ENCODE assay signal across 1 cellular context in the genomic region with DNA sequence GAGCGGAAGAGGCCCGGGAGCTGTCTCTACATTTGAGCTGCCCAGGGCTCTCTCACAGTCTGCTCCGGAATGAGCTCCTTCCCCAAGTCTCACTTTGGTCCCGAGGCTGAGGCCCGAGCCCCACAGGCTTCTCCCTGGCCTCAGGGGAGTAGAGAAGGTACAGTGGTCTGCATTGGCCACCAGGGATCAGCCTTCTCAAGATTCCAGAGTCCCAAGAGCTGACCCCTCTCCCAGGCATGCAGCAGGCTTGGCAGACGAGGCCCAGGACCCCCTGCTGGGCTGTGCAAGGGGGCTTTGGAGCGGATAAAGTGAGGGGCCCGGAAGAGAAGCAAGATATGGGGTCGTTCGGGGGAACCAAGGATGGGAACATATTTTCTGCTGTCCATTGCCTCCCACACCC.
TF ChIP-seq lines count a peak whose summit lies in the region.

No MANE protein-coding gene starts in this region.

TF ChIP-seq in GM23338, 12 proteins besides CTCF, POLR2A, EP300 and RAD21 (continued from another document):
- TF ChIP-seq, protein P1, sequence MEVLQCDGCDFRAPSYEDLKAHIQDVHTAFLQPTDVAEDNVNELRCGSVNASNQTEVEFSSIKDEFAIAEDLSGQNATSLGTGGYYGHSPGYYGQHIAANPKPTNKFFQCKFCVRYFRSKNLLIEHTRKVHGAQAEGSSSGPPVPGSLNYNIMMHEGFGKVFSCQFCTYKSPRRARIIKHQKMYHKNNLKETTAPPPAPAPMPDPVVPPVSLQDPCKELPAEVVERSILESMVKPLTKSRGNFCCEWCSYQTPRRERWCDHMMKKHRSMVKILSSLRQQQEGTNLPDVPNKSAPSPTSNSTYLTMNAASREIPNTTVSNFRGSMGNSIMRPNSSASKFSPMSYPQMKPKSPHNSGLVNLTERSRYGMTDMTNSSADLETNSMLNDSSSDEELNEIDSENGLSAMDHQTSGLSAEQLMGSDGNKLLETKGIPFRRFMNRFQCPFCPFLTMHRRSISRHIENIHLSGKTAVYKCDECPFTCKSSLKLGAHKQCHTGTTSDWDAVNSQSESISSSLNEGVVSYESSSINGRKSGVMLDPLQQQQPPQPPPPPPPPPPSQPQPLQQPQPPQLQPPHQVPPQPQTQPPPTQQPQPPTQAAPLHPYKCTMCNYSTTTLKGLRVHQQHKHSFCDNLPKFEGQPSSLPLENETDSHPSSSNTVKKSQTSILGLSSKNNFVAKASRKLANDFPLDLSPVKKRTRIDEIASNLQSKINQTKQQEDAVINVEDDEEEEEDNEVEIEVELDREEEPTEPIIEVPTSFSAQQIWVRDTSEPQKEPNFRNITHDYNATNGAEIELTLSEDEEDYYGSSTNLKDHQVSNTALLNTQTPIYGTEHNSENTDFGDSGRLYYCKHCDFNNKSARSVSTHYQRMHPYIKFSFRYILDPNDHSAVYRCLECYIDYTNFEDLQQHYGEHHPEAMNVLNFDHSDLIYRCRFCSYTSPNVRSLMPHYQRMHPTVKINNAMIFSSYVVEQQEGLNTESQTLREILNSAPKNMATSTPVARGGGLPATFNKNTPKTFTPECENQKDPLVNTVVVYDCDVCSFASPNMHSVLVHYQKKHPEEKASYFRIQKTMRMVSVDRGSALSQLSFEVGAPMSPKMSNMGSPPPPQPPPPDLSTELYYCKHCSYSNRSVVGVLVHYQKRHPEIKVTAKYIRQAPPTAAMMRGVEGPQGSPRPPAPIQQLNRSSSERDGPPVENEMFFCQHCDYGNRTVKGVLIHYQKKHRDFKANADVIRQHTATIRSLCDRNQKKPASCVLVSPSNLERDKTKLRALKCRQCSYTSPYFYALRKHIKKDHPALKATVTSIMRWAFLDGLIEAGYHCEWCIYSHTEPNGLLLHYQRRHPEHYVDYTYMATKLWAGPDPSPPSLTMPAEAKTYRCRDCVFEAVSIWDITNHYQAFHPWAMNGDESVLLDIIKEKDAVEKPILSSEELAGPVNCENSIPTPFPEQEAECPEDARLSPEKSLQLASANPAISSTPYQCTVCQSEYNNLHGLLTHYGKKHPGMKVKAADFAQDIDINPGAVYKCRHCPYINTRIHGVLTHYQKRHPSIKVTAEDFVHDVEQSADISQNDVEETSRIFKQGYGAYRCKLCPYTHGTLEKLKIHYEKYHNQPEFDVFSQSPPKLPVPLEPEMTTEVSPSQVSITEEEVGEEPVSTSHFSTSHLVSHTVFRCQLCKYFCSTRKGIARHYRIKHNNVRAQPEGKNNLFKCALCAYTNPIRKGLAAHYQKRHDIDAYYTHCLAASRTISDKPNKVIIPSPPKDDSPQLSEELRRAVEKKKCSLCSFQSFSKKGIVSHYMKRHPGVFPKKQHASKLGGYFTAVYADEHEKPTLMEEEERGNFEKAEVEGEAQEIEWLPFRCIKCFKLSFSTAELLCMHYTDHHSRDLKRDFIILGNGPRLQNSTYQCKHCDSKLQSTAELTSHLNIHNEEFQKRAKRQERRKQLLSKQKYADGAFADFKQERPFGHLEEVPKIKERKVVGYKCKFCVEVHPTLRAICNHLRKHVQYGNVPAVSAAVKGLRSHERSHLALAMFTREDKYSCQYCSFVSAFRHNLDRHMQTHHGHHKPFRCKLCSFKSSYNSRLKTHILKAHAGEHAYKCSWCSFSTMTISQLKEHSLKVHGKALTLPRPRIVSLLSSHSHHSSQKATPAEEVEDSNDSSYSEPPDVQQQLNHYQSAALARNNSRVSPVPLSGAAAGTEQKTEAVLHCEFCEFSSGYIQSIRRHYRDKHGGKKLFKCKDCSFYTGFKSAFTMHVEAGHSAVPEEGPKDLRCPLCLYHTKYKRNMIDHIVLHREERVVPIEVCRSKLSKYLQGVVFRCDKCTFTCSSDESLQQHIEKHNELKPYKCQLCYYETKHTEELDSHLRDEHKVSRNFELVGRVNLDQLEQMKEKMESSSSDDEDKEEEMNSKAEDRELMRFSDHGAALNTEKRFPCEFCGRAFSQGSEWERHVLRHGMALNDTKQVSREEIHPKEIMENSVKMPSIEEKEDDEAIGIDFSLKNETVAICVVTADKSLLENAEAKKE (CRISPR knock-in tag; IDR thresholded peaks at IDR 0.05): no peak
- TF ChIP-seq EZH2 (IDR thresholded peaks at IDR 0.05; ENCODE audit: low read depth, unreplicated experiment): no peak
- TF ChIP-seq STAT1 (IDR thresholded peaks at IDR 0.05; ENCODE audit: unreplicated experiment): no peak
- TF ChIP-seq ETS1 (IDR thresholded peaks at IDR 0.05): no peak
- no peak for TF ChIP-seq JUNB (IDR thresholded peaks at IDR 0.05; ENCODE audit: unreplicated experiment)
- no peak for TF ChIP-seq ZNF114 (CRISPR knock-in tag; IDR thresholded peaks at IDR 0.05)
- no peak for TF ChIP-seq NANOG (IDR thresholded peaks at IDR 0.05; ENCODE audit: borderline replicate concordance)
- TF ChIP-seq POLR2AphosphoS5 (IDR thresholded peaks at IDR 0.05; ENCODE audit: low read depth): no peak
- no peak for TF ChIP-seq REST (IDR thresholded peaks at IDR 0.05; ENCODE audit: unreplicated experiment)
- no peak for TF ChIP-seq CREB1 (CRISPR knock-in tag; IDR thresholded peaks at IDR 0.05; ENCODE audit: low read depth)
